Comparison of ENCODE assay signal across 32 cellular contexts in the genomic region with DNA sequence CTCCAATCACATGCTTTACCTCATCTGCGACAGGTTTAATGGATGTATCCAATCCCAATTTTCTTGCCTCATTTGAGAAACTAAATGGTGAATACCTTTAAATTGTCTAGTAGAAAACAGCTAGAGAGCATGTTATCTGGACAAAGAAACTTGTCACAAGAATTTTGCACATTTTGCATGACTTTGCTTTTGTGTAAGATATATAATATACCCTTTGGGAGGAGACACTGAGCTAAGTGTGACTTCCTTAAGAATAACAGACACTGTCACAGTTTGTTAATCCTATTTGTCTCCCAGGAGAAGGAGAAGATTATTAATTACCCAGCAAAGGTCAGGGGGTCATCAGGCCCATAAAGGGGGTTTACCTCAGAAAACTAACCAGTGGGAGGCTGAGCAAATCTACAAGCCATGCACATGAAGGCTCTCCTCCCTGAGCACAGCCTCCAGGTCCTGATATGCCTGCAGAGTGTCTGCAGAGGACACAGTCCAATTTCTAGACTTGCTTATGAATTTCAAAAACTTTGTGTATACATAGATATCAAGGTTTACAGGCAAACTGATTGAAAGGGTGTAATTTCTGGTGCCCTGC. TPM values are rescaled to one million over a fixed set of nuclear protein-coding genes. Genes with fewer than 3 reads are reported as not detected.
"Had no signal": no experiment of that assay in that cellular context is flagged by ENCODE, and none has a peak within 500 bp of the region (broad histone marks: within the 10 kb centered on the region; RNA-seq: fewer than 3 reads in every experiment).

No MANE protein-coding gene starts in this region.

- H3K9me3 ChIP-seq: esophagus muscularis mucosa, gastroesophageal sphincter, mucosa of descending colon, ovary, psoas muscle, suprapubic skin, thyroid gland, vagina had no signal

- H3K4me1 ChIP-seq: foreskin keratinocyte, gastroesophageal sphincter, spleen, suprapubic skin, vagina had no signal

- H3K4me1 Mint-ChIP-seq: immature natural killer cell; stimulated activated naive B cell treated with anti-CD40 and anti-IgM and Interleukin-4, amounts not matched to agents 10 μg/mL and 1 μg/mL and 100 μg/mL, for 72 hours; stimulated activated naive CD8-positive, alpha-beta T cell treated with anti-CD3 and anti-CD28 coated beads, Interleukin-15, amount 100 ng/mL, for 72 hours had no signal

- H3K36me3 Mint-ChIP-seq: naive thymus-derived CD4-positive, alpha-beta T cell; stimulated activated naive B cell treated with anti-CD40 and anti-IgM and Interleukin-4, amounts not matched to agents 10 μg/mL and 1 μg/mL and 100 μg/mL, for 72 hours had no signal

- H3K4me3 Mint-ChIP-seq: immature natural killer cell; mesothelial cell of epicardium; naive thymus-derived CD4-positive, alpha-beta T cell; nephron; stimulated activated naive B cell treated with anti-CD40 and anti-IgM and Interleukin-4, amounts not matched to agents 10 μg/mL and 1 μg/mL and 100 μg/mL, for 72 hours; stimulated activated naive CD8-positive, alpha-beta T cell treated with anti-CD3 and anti-CD28 coated beads, Interleukin-15, amount 100 ng/mL, for 72 hours had no signal

- DNase-seq: dorsolateral prefrontal cortex; effector memory CD4-positive, alpha-beta T cell; foreskin keratinocyte; heart left ventricle; hypothalamus; immature natural killer cell; islet precursor cell; kidney glomerular epithelial cell; left colon; left ventricle myocardium superior; mesenchymal stem cell; mucosa of descending colon; naive thymus-derived CD4-positive, alpha-beta T cell; occipital lobe; ovary; posterior cingulate gyrus; psoas muscle; right cardiac atrium; spleen; stimulated activated CD4-positive, alpha-beta T cell treated with anti-CD3 and anti-CD28 coated beads, Interleukin-15, amount 100 ng/mL, for 24 hours; stimulated activated CD4-positive, alpha-beta T cell treated with anti-CD3 and anti-CD28 coated beads, Interleukin-2, amount 100 ng/mL, for 48 hours; stimulated activated naive B cell treated with anti-CD40 and anti-IgM and Interleukin-4, amounts not matched to agents 10 μg/mL and 1 μg/mL and 100 μg/mL, for 72 hours; stimulated activated naive CD8-positive, alpha-beta T cell treated with anti-CD3 and anti-CD28 coated beads, Interleukin-15, amount 100 ng/mL, for 72 hours; thyroid gland; trophoblast cell had no signal

- H3K36me3 ChIP-seq: esophagus muscularis mucosa, gastroesophageal sphincter, heart left ventricle, ovary, spleen, suprapubic skin, thyroid gland, vagina had no signal

- H3K27me3 ChIP-seq: esophagus muscularis mucosa, foreskin keratinocyte, heart left ventricle, ovary, suprapubic skin, thyroid gland, vagina had no signal

- H3K4me3 ChIP-seq: dorsolateral prefrontal cortex, esophagus muscularis mucosa, gastroesophageal sphincter, heart left ventricle, mucosa of descending colon, ovary, psoas muscle, skin epidermis, spleen, suprapubic skin, thyroid gland, vagina had no signal

- ATAC-seq: foreskin keratinocyte; gastroesophageal sphincter; heart left ventricle; left colon; left ventricle myocardium superior; mucosa of descending colon; naive thymus-derived CD4-positive, alpha-beta T cell; psoas muscle; right cardiac atrium; stimulated activated naive B cell treated with anti-CD40 and anti-IgM and Interleukin-4, amounts not matched to agents 10 μg/mL and 1 μg/mL and 100 μg/mL, for 72 hours; stimulated activated naive CD8-positive, alpha-beta T cell treated with anti-CD3 and anti-CD28 coated beads, Interleukin-15, amount 100 ng/mL, for 72 hours had no signal

- H3K27ac ChIP-seq: dorsolateral prefrontal cortex, esophagus muscularis mucosa, foreskin keratinocyte, gastroesophageal sphincter, heart left ventricle, ovary, psoas muscle, skin epidermis, spleen, suprapubic skin, thyroid gland, vagina had no signal

- H3K9me3 Mint-ChIP-seq: stimulated activated naive CD8-positive, alpha-beta T cell treated with anti-CD3 and anti-CD28 coated beads, Interleukin-15, amount 100 ng/mL, for 72 hours had no signal

- H3K27ac Mint-ChIP-seq: immature natural killer cell; mesothelial cell of epicardium; naive thymus-derived CD4-positive, alpha-beta T cell; stimulated activated naive B cell treated with anti-CD40 and anti-IgM and Interleukin-4, amounts not matched to agents 10 μg/mL and 1 μg/mL and 100 μg/mL, for 72 hours; stimulated activated naive CD8-positive, alpha-beta T cell treated with anti-CD3 and anti-CD28 coated beads, Interleukin-15, amount 100 ng/mL, for 72 hours had no signal

RNA-seq across cellular contexts. Expression of a gene that starts 10.2 kb away (rescaled TPM):
- polyA plus RNA-seq: immature natural killer cell; naive thymus-derived CD4-positive, alpha-beta T cell had no signal
